Comparison of ENCODE assay signal across 14 cellular contexts in the genomic region with DNA sequence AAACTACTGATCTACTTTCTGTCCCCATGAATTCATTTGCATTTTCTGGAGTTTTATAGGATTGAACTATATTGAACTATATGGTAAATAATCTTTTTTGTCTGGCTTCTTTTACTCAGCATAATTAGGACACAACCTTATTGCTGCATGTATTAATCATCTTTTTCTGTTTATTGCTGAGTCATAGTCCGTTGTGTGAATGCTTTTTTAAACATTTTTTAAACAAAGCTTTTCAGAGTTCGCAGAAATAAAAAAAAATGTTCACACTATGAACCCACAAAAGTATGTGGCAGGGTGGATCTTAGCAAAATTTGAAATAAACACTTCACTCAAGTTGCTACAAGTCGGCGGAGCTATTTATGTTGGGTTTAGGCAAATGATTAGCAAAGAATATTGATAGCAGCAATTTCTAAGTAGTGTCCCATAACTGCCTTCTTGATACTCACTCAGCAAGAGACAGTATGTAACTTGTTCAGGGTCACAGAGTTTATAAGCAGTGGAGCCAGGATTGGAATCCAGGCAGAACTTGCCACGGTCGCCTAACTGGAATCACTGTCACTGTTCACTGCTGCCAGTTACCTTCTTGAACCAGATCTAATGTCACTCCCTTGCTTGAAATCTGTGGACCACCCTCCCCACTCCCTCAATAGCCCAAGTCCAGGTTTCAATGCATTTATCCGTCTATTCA.
"Had no signal": no experiment of that assay in that cellular context is flagged by ENCODE, and none has a peak within 500 bp of the region (broad histone marks: within the 10 kb centered on the region; RNA-seq: fewer than 3 reads in every experiment).

No MANE protein-coding gene starts in this region.

- FAIRE-seq: colon had no signal

- DNase-seq: activated CD4-positive, alpha-beta T cell treated with anti-CD3 and anti-CD28 coated beads, Interleukin-2, amount 10 ng/mL, durations not matched to agents 7 days and 5 days; activated CD8-positive, alpha-beta memory T cell treated with anti-CD3 and anti-CD28 coated beads for 24 hours; activated naive CD4-positive, alpha-beta T cell treated with anti-CD3 and anti-CD28 coated beads for 36 hours; activated T-cell treated with anti-CD3 and anti-CD28 coated beads for 4 hours; glutamatergic neuron; left cardiac atrium; nephron progenitor cell; psoas muscle; spleen; stimulated activated naive CD8-positive, alpha-beta T cell treated with anti-CD3 and anti-CD28 coated beads, Interleukin-15, Interleukin-2, amounts not matched to agents 100 U/mL and 50 U/mL, for 24 hours; T-helper 1 cell had no signal

- H3K4me1 ChIP-seq: psoas muscle had no signal

- H3K36me3 ChIP-seq: spleen had no signal

- H3K9me3 ChIP-seq: psoas muscle, spleen had no signal

- ATAC-seq: activated T-helper 17 cell treated with anti-CD3 and anti-CD28 coated beads, Interleukin-2, amount 50 U/mL, for 72 hours; left cardiac atrium; psoas muscle; sciatic nerve; stimulated activated naive CD8-positive, alpha-beta T cell treated with anti-CD3 and anti-CD28 coated beads, Interleukin-15, Interleukin-2, amounts not matched to agents 100 U/mL and 50 U/mL, for 24 hours had no signal

- H3K4me3 ChIP-seq: psoas muscle, spleen had no signal

- H3K27ac ChIP-seq: psoas muscle, spleen had no signal
